ENCODE assay signal across 8 cellular contexts in the genomic region with DNA sequence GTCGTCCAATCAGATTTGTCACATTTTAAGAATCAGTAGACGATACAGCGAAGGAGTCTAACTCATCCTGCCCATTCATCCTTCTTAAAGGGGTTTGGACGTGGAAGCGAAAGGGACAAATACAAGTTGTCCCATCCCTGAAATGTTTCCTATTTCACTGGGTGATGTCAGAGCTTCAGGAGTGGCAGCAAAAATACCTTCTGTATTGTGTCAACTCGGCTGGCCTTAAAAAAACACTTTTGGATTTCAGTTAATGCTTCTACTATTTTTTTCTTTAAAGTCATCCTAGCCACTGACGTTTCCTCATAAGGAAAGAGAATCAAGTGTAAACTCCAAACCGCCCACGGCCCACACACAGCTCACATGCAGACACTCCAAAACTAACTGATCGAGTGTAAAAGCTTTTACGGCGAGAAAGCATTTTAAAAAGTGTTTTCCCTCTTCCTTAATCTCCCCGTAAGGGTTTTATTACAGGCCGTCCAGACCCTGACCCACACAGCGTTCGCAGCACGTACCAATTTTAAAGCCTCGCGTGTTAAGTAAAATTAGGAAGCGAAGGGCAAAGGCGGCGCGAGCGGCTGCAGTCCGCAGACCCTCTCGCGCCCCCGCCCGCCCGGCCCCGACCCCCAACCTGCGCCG. TPM values are rescaled to one million over a fixed set of nuclear protein-coding genes. Genes with fewer than 3 reads are reported as not detected.
DNase-seq lines count a peak whose midpoint lies in the region; ATAC-seq, FAIRE-seq and TF ChIP-seq lines count a peak whose summit lies in the region.

No MANE protein-coding gene starts in this region.

- TF ChIP-seq CTCF in A549 (IDR thresholded peaks at IDR 0.05) (no peak), GM13977 (IDR thresholded peaks at IDR 0.05; ENCODE audit: extremely low read depth, insufficient read depth, missing control alignments) (no peak), lower leg skin (IDR thresholded peaks at IDR 0.05) (no peak)

- H3K4me1 ChIP-seq in A549 = peaks cover 47% of the 10 kb centered on the region

- H3K9me3 ChIP-seq in A549 = no peaks in the 10 kb centered on the region

- peak overlapping the region; percentile 74 for H3K4me3 ChIP-seq in A549
- H3K4me3 ChIP-seq in lower leg skin (ENCODE audit: low read depth, poor library complexity, severe bottlenecking) = peak overlapping the region; percentile 97

- CTCF ChIA-PET in A549 (lab: Yijun Ruan, JAX) = interaction anchor here (0.6 to 3.7 kb wide), 2 partner anchors 10 to 33 kb away, joined by 3 to 15 read pairs; no protein-coding TSS in a partner anchor

- no peaks in the 10 kb centered on the region for H3K9me3 Mint-ChIP-seq in T-helper 2 cell treated with Interferon-gamma antibody and Interleukin-4, amounts not matched to agents 5 μg/mL and 100 μg/mL, for 36 hours

- FAIRE-seq in A549 (lab: Jason Lieb, UNC) = no peak

- peak overlapping the region; percentile 72 for H3K4me2 ChIP-seq in A549

- POLR2A ChIA-PET in A549 (lab: Yijun Ruan, JAX) = interaction anchor here (0.6 to 4.4 kb wide), 4 partner anchors 14 to 69 kb away, joined by 3 to 29 read pairs (median 11); no protein-coding TSS in a partner anchor

- H3K27ac Mint-ChIP-seq in T-helper 2 cell treated with Interferon-gamma antibody and Interleukin-4, amounts not matched to agents 5 μg/mL and 100 μg/mL, for 36 hours = peak overlapping the region; percentile 88

- peak overlapping the region; percentile 92 for H3K4me3 Mint-ChIP-seq in T-helper 2 cell treated with Interferon-gamma antibody and Interleukin-4, amounts not matched to agents 5 μg/mL and 100 μg/mL, for 36 hours

- peak overlapping the region; percentile 83 to 99 for H3K27ac ChIP-seq in A549

- H3K4me1 Mint-ChIP-seq in T-helper 2 cell treated with Interferon-gamma antibody and Interleukin-4, amounts not matched to agents 5 μg/mL and 100 μg/mL, for 36 hours (ENCODE audit: low read depth) = peaks cover 25% of the 10 kb centered on the region

- intact Hi-C loops in lower leg skin (cut with DNase I; ENCODE audit: low total_unique reads) = no loop called here

- TF ChIP-seq RAD21 in A549 (conservative IDR thresholded peaks at IDR 0.05 in 1 of 2, IDR thresholded peaks at IDR 0.05 in 1 of 2) = no peak

- TF ChIP-seq POLR2A in A549 (IDR thresholded peaks at IDR 0.05; ENCODE audit: low read length) (no peak), lower leg skin (IDR thresholded peaks at IDR 0.05) (no peak)

- TF ChIP-seq EP300 in A549 (IDR thresholded peaks at IDR 0.05) = no peak

- peak; percentile 10 to 20; a peak in 3 of 6 replicates for ATAC-seq in A549
- ATAC-seq in GM18517 (IDR thresholded peaks at IDR 0.05; ENCODE audit: unreplicated experiment) = no peak

- WGBS in A549 (ENCODE audit: missing lambda C conversion rate) = 1% methylated on average over 19 of the region's 33 CpGs
- 3% methylated on average over 20 to 29 of the region's 33 CpGs for WGBS in lower leg skin, 2 donors

- peaks cover 9% of the 10 kb centered on the region for H3K27me3 Mint-ChIP-seq in T-helper 2 cell treated with Interferon-gamma antibody and Interleukin-4, amounts not matched to agents 5 μg/mL and 100 μg/mL, for 36 hours (ENCODE audit: low read depth)

- DNase-seq in A549 (ENCODE audit: low read depth in 1 of 2, low spot score in 1 of 2) (peak in 1 of 2 experiments; percentile 51), GM13977 (ENCODE audit: low spot score) (peak; percentile 34), HK-2 (ENCODE audit: unreplicated experiment) (peak; percentile 24), dedifferentiated amniotic fluid mesenchymal stem cell (ENCODE audit: extremely low spot score) (peak; percentile 86), lower leg skin (ENCODE audit: low spot score in 2 of 2) (peak in 1 of 2 donors; percentile 22)
- peak; percentile 40 for DNase-seq in T-helper 2 cell treated with Interferon-gamma antibody and Interleukin-4, amounts not matched to agents 5 μg/mL and 100 μg/mL, for 36 hours (ENCODE audit: low spot score)
- peak in 2 of 3 donors; percentile 4 to 31 for DNase-seq in stimulated activated CD4-positive, alpha-beta T cell treated with anti-CD3 and anti-CD28 coated beads, TNF-alpha, amount 100 ng/mL, for 48 hours (ENCODE audit: low read depth in 3 of 3)

- H3K36me3 Mint-ChIP-seq in T-helper 2 cell treated with Interferon-gamma antibody and Interleukin-4, amounts not matched to agents 5 μg/mL and 100 μg/mL, for 36 hours (ENCODE audit: low read depth) = peaks cover 8% of the 10 kb centered on the region

- in situ Hi-C loops in GM13977 (cut with MboI; ENCODE audit: low pct_unique_long_range_greater_than_20kb, low sequenced_read_pairs, unreplicated experiment) = no loop called here

TF ChIP-seq in A549, 52 proteins besides CTCF, POLR2A, EP300 and RAD21:
- TF ChIP-seq TFCP2L1 (CRISPR knock-in tag; IDR thresholded peaks at IDR 0.05) (no peak), RARB (CRISPR knock-in tag; IDR thresholded peaks at IDR 0.05) (no peak), FOSL2 (IDR thresholded peaks at IDR 0.05) (no peak), FOSL2 (CRISPR knock-in tag; IDR thresholded peaks at IDR 0.05) (0 out of 2 replicates have a peak, but pooled peaks have one; percentile 9), MYC (IDR thresholded peaks at IDR 0.05; ENCODE audit: borderline replicate concordance, low read length) (peak; percentile 9; the same call in 1 of the 2 replicates)

RNA-seq across cellular contexts. Expression of gene CFL2, which starts 0.6 kb away (rescaled TPM):
- polyA plus RNA-seq in A549 (2011; rRNA removed) (144 and 167 TPM in 2 replicates), A549 (2017; fragmentation: RNase III; extraction: RNeasy Plus Mini Kit Qiagen cat#74134 plus additional on column Dnase treatment) (105 to 116 TPM (median 105 TPM) in 3 replicates)
- 29.1 and 30.7 TPM in 2 replicates for polyA plus RNA-seq in A549 (2012; cell fraction: cytosol; rRNA removed)
- 7.2 and 13.0 TPM in 2 replicates for polyA plus RNA-seq in A549 (2012; cell fraction: nucleus; rRNA removed)
- polyA minus RNA-seq in A549 (2011; rRNA and poly(A)+ RNA removed) = 33.0 and 37.8 TPM in 2 replicates
- total RNA-seq in lower leg skin = 10 to 100 TPM in 2 of 4 donors, 1 to 10 TPM in 2; 5.7 to 16.4 (median 9.1) TPM
